In genomic region chr3:149658444-149659172, GRCh38 we compare ENCODE assay signal across 1 cellular context.
TF ChIP-seq lines count a peak whose summit lies in the region.

No MANE protein-coding gene starts in this region.

TF ChIP-seq in WTC11, 78 proteins besides CTCF, POLR2A, EP300 and RAD21 (continued from another document):
- TF ChIP-seq HMGXB4 (CRISPR knock-in tag; IDR thresholded peaks at IDR 0.05) (peak; percentile 39; the same call in 1 of the 2 replicates), ZNF281 (CRISPR knock-in tag; IDR thresholded peaks at IDR 0.05) (no peak), GTF2I (CRISPR knock-in tag; conservative IDR thresholded peaks at IDR 0.05) (no peak), OVOL2 (CRISPR knock-in tag; IDR thresholded peaks at IDR 0.05; ENCODE audit: borderline replicate concordance) (no peak), CREM (CRISPR knock-in tag; IDR thresholded peaks at IDR 0.05) (no peak; the same call in 1 of the 2 replicates), ZNF317 (CRISPR knock-in tag; IDR thresholded peaks at IDR 0.05; ENCODE audit: borderline replicate concordance, low read depth) (no peak), SMAD3 (CRISPR knock-in tag; IDR thresholded peaks at IDR 0.05; ENCODE audit: borderline replicate concordance) (no peak), ATF1 (CRISPR knock-in tag; IDR thresholded peaks at IDR 0.05) (no peak), RELA (CRISPR knock-in tag; IDR thresholded peaks at IDR 0.05; ENCODE audit: borderline replicate concordance) (no peak), ZNF138 (CRISPR knock-in tag; conservative IDR thresholded peaks at IDR 0.05) (no peak), STAT6 (CRISPR knock-in tag; conservative IDR thresholded peaks at IDR 0.05; ENCODE audit: low read depth) (no peak), MXD4 (CRISPR knock-in tag; IDR thresholded peaks at IDR 0.05; ENCODE audit: borderline replicate concordance) (no peak), CBFB (CRISPR knock-in tag; IDR thresholded peaks at IDR 0.05; ENCODE audit: low read depth) (no peak), KAT7 (CRISPR knock-in tag; IDR thresholded peaks at IDR 0.05; ENCODE audit: borderline replicate concordance) (no peak), GABPB1 (CRISPR knock-in tag; IDR thresholded peaks at IDR 0.05) (no peak), PRRX2 (CRISPR knock-in tag; IDR thresholded peaks at IDR 0.05) (peak; percentile 16; the same call in 1 of the 2 replicates), E2F4 (CRISPR knock-in tag; IDR thresholded peaks at IDR 0.05; ENCODE audit: borderline replicate concordance, low read depth) (no peak), E2F5 (CRISPR knock-in tag; IDR thresholded peaks at IDR 0.05) (no peak; the same call in 1 of the 2 replicates), NR1H2 (CRISPR knock-in tag; IDR thresholded peaks at IDR 0.05) (no peak), USF1 (CRISPR knock-in tag; IDR thresholded peaks at IDR 0.05) (no peak; the same call in 1 of the 2 replicates), TP53 (CRISPR knock-in tag; IDR thresholded peaks at IDR 0.05) (no peak), NFE2L1 (CRISPR knock-in tag; IDR thresholded peaks at IDR 0.05) (0 out of 2 replicates have a peak, but pooled peaks have one; percentile 28), CREB1 (CRISPR knock-in tag; IDR thresholded peaks at IDR 0.05) (peak; percentile 40; the same call in 1 of the 2 replicates), SOX15 (CRISPR knock-in tag; IDR thresholded peaks at IDR 0.05) (no peak), ZNF232 (CRISPR knock-in tag; IDR thresholded peaks at IDR 0.05) (no peak), AR (CRISPR knock-in tag; IDR thresholded peaks at IDR 0.05) (no peak), MLX (CRISPR knock-in tag; IDR thresholded peaks at IDR 0.05) (no peak), ZMAT4 (CRISPR knock-in tag; IDR thresholded peaks at IDR 0.05) (no peak), ZBTB21 (CRISPR knock-in tag; IDR thresholded peaks at IDR 0.05; ENCODE audit: borderline replicate concordance) (no peak), CDX4 (CRISPR knock-in tag; IDR thresholded peaks at IDR 0.05; ENCODE audit: borderline replicate concordance) (no peak), ZNF512 (CRISPR knock-in tag; IDR thresholded peaks at IDR 0.05; ENCODE audit: borderline replicate concordance) (no peak), JUN (CRISPR knock-in tag; IDR thresholded peaks at IDR 0.05) (no peak)
TF ChIP-seq in WTC11: peak in this region for 6.
